ENCODE assay signal across 29 cellular contexts in the genomic region with DNA sequence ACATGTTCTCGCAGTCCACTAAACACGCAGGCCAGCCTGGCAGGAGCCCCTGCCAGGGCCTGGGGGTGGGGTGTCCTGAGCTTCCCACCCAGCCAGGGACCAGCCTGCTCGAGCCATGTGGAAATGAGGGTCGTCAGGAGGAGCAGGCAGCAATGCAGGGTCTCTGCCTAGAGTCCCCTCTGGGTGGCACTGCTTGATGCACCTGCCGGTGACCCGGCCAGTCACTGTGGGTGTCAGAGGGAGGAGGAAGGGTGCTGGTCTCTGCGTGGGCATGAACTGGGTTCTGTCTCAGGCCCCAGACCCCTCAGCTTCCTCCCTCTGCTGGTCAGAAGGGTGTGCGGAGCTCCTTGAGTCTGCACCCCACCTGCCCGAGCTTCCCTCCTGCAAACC.
A peak's percentile ranks its signal among the peaks of the same experiment; 100 is the strongest.
DNase-seq lines count a peak whose midpoint lies in the region; ATAC-seq, FAIRE-seq and TF ChIP-seq lines count a peak whose summit lies in the region.
"Had no signal": no experiment of that assay in that cellular context is flagged by ENCODE, and none has a peak within 500 bp of the region (broad histone marks: within the 10 kb centered on the region; RNA-seq: fewer than 3 reads in every experiment).

No MANE protein-coding gene starts in this region.

- no peaks in the 10 kb centered on the region for H3K4me1 Mint-ChIP-seq in activated naive CD8-positive, alpha-beta T cell treated with anti-CD3 and anti-CD28 coated beads, Interleukin-2, amount 50 U/mL, for 24 hours
- no peaks in the 10 kb centered on the region for H3K4me1 Mint-ChIP-seq in activated naive CD8-positive, alpha-beta T cell treated with anti-CD3 and anti-CD28 coated beads for 36 hours
- peaks cover 4% of the 10 kb centered on the region; the same call in 1 of the 2 replicates for H3K4me1 Mint-ChIP-seq in WTC11
- H3K4me1 Mint-ChIP-seq in stimulated activated memory B cell treated with anti-CD40 and anti-IgM and Interleukin-4, amounts not matched to agents 10 μg/mL and 1 μg/mL and 100 μg/mL, for 72 hours, result no peaks in the 10 kb centered on the region
- H3K4me1 Mint-ChIP-seq: activated naive CD8-positive, alpha-beta T cell treated with anti-CD3 and anti-CD28 coated beads, Interleukin-2, amount 10 ng/mL, durations not matched to agents 7 days and 5 days had no signal

- TF ChIP-seq CTCF in WTC11 (IDR thresholded peaks at IDR 0.05) (no peak), kidney (IDR thresholded peaks at IDR 0.05; ENCODE audit: borderline replicate concordance, extremely low read depth, insufficient read depth) (no peak), omental fat pad (IDR thresholded peaks at IDR 0.05) (no peak)

- H3K27ac Mint-ChIP-seq in activated naive CD8-positive, alpha-beta T cell treated with anti-CD3 and anti-CD28 coated beads, Interleukin-2, amount 50 U/mL, for 24 hours, result no peak overlapping the region
- H3K27ac Mint-ChIP-seq in activated naive CD8-positive, alpha-beta T cell treated with anti-CD3 and anti-CD28 coated beads for 36 hours, result no peak overlapping the region
- no peak overlapping the region for H3K27ac Mint-ChIP-seq in WTC11
- H3K27ac Mint-ChIP-seq in stimulated activated memory B cell treated with anti-CD40 and anti-IgM and Interleukin-4, amounts not matched to agents 10 μg/mL and 1 μg/mL and 100 μg/mL, for 72 hours, result no peak overlapping the region
- H3K27ac Mint-ChIP-seq: activated naive CD8-positive, alpha-beta T cell treated with anti-CD3 and anti-CD28 coated beads, Interleukin-2, amount 10 ng/mL, durations not matched to agents 7 days and 5 days; CD4-positive, alpha-beta T cell; naive thymus-derived CD8-positive, alpha-beta T cell had no signal

- no peaks in the 10 kb centered on the region for H3K9me3 Mint-ChIP-seq in activated naive CD8-positive, alpha-beta T cell treated with anti-CD3 and anti-CD28 coated beads, Interleukin-2, amount 50 U/mL, for 24 hours
- no peaks in the 10 kb centered on the region for H3K9me3 Mint-ChIP-seq in activated naive CD8-positive, alpha-beta T cell treated with anti-CD3 and anti-CD28 coated beads for 36 hours
- H3K9me3 Mint-ChIP-seq in WTC11, result no peaks in the 10 kb centered on the region
- peaks cover 10% of the 10 kb centered on the region for H3K9me3 Mint-ChIP-seq in stimulated activated memory B cell treated with anti-CD40 and anti-IgM and Interleukin-4, amounts not matched to agents 10 μg/mL and 1 μg/mL and 100 μg/mL, for 72 hours
- H3K9me3 Mint-ChIP-seq: activated naive CD8-positive, alpha-beta T cell treated with anti-CD3 and anti-CD28 coated beads, Interleukin-2, amount 10 ng/mL, durations not matched to agents 7 days and 5 days; CD4-positive, alpha-beta T cell; naive thymus-derived CD8-positive, alpha-beta T cell; T-helper 1 cell treated with Interleukin-12 subunit alpha and Interleukin-12 subunit beta and Interleukin-4 antibody, amounts not matched to agents 30 μg/mL and 1 μg/mL, for 36 hours had no signal

- H3K4me3 Mint-ChIP-seq in activated naive CD8-positive, alpha-beta T cell treated with anti-CD3 and anti-CD28 coated beads, Interleukin-2, amount 50 U/mL, for 24 hours, result no peak overlapping the region
- no peak overlapping the region for H3K4me3 Mint-ChIP-seq in activated naive CD8-positive, alpha-beta T cell treated with anti-CD3 and anti-CD28 coated beads for 36 hours
- no peak overlapping the region for H3K4me3 Mint-ChIP-seq in WTC11
- H3K4me3 Mint-ChIP-seq in stimulated activated memory B cell treated with anti-CD40 and anti-IgM and Interleukin-4, amounts not matched to agents 10 μg/mL and 1 μg/mL and 100 μg/mL, for 72 hours, result no peak overlapping the region
- H3K4me3 Mint-ChIP-seq: activated naive CD8-positive, alpha-beta T cell treated with anti-CD3 and anti-CD28 coated beads, Interleukin-2, amount 10 ng/mL, durations not matched to agents 7 days and 5 days; CD4-positive, alpha-beta T cell; naive thymus-derived CD8-positive, alpha-beta T cell; T-helper 1 cell treated with Interleukin-12 subunit alpha and Interleukin-12 subunit beta and Interleukin-4 antibody, amounts not matched to agents 30 μg/mL and 1 μg/mL, for 36 hours had no signal

- intact Hi-C loops in kidney (cut with DNase I), result no loop called here

- H3K27me3 Mint-ChIP-seq in activated naive CD8-positive, alpha-beta T cell treated with anti-CD3 and anti-CD28 coated beads, Interleukin-2, amount 50 U/mL, for 24 hours, result peaks cover 8% of the 10 kb centered on the region
- peaks cover 10% of the 10 kb centered on the region for H3K27me3 Mint-ChIP-seq in activated naive CD8-positive, alpha-beta T cell treated with anti-CD3 and anti-CD28 coated beads for 36 hours
- peaks cover 25% of the 10 kb centered on the region for H3K27me3 Mint-ChIP-seq in WTC11 (ENCODE audit: low read depth)
- H3K27me3 Mint-ChIP-seq in stimulated activated memory B cell treated with anti-CD40 and anti-IgM and Interleukin-4, amounts not matched to agents 10 μg/mL and 1 μg/mL and 100 μg/mL, for 72 hours, result peaks cover 44% of the 10 kb centered on the region

- FAIRE-seq in kidney (lab: Jason Lieb, UNC), result no peak
- FAIRE-seq: GM12891, islet of Langerhans had no signal

- H3K36me3 ChIP-seq in kidney (ENCODE audit: control insufficient read depth in 1 of 2, insufficient read depth in 2 of 2, low read length in 2 of 2), result no peaks in the 10 kb centered on the region
- H3K36me3 ChIP-seq: uterus had no signal

- H3K9me3 ChIP-seq in kidney (ENCODE audit: control insufficient read depth in 1 of 2, low read length in 2 of 2), result no peaks in the 10 kb centered on the region
- H3K9me3 ChIP-seq: uterus had no signal

- H3K4me1 ChIP-seq in kidney (ENCODE audit: control insufficient read depth in 1 of 2, insufficient read depth in 1 of 2, low read depth in 1 of 2, low read length in 2 of 2), result peaks cover 0 to 3% of the 10 kb centered on the region in 2 donors
- H3K4me1 ChIP-seq: uterus had no signal

- H3K4me3 ChIP-seq in kidney (ENCODE audit: low read length in 2 of 2), result no peak overlapping the region
- H3K4me3 ChIP-seq: GM23248, SK-N-MC, uterus had no signal

- H3K36me3 Mint-ChIP-seq in activated naive CD8-positive, alpha-beta T cell treated with anti-CD3 and anti-CD28 coated beads, Interleukin-2, amount 50 U/mL, for 24 hours (ENCODE audit: low read depth), result no peaks in the 10 kb centered on the region
- no peaks in the 10 kb centered on the region for H3K36me3 Mint-ChIP-seq in activated naive CD8-positive, alpha-beta T cell treated with anti-CD3 and anti-CD28 coated beads for 36 hours
- H3K36me3 Mint-ChIP-seq in WTC11, result no peaks in the 10 kb centered on the region
- no peaks in the 10 kb centered on the region for H3K36me3 Mint-ChIP-seq in stimulated activated memory B cell treated with anti-CD40 and anti-IgM and Interleukin-4, amounts not matched to agents 10 μg/mL and 1 μg/mL and 100 μg/mL, for 72 hours
- H3K36me3 Mint-ChIP-seq: activated naive CD8-positive, alpha-beta T cell treated with anti-CD3 and anti-CD28 coated beads, Interleukin-2, amount 10 ng/mL, durations not matched to agents 7 days and 5 days; naive thymus-derived CD8-positive, alpha-beta T cell had no signal

- no peak for DNase-seq in activated naive CD8-positive, alpha-beta T cell treated with anti-CD3 and anti-CD28 coated beads, Interleukin-2, amount 50 U/mL, for 24 hours
- no peak for DNase-seq in activated naive CD8-positive, alpha-beta T cell treated with anti-CD3 and anti-CD28 coated beads for 36 hours
- DNase-seq in WTC11 (ENCODE audit: low spot score), result no peak
- peak; percentile 60 for DNase-seq in kidney
- no peak for DNase-seq in omental fat pad (ENCODE audit: low spot score)
- no peak for DNase-seq in retina
- DNase-seq in NCI-H69 (lab: John Stamatoyannopoulos, UW), result no peak
- DNase-seq: 8988T; activated CD4-positive, alpha-beta T cell treated with anti-CD3 and anti-CD28 coated beads for 48 hours; activated CD8-positive, alpha-beta memory T cell treated with anti-CD3 and anti-CD28 coated beads for 24 hours; activated effector memory CD4-positive, alpha-beta T cell treated with Interleukin-2 at 50 U/mL for 16 hours; CD4-positive, alpha-beta T cell; EL; GM23248; naive thymus-derived CD8-positive, alpha-beta T cell; NCI-H1092 treated with DMSO at 0.1 percent for 48 hours; NCI-H187; NCI-H526 treated with DMSO at 0.1 percent for 48 hours; RPMI8226; stimulated activated naive CD4-positive, alpha-beta T cell treated with Interleukin-2 at 50 U/mL for 16 hours; uterus had no signal

- ATAC-seq in activated naive CD8-positive, alpha-beta T cell treated with anti-CD3 and anti-CD28 coated beads, Interleukin-2, amount 50 U/mL, for 24 hours, result peak; percentile 36
- ATAC-seq in WTC11, result peak; percentile 57
- peak; percentile 15 for ATAC-seq in stimulated activated memory B cell treated with anti-CD40 and anti-IgM and Interleukin-4, amounts not matched to agents 10 μg/mL and 1 μg/mL and 100 μg/mL, for 72 hours
- no peak for ATAC-seq in omental fat pad (ENCODE audit: low FRiP score)
- ATAC-seq: naive thymus-derived CD8-positive, alpha-beta T cell; sciatic nerve had no signal

- CTCF ChIA-PET in WTC11 (lab: Charles Lee), result interaction anchor here (0.6 to 5.4 kb wide), 22 partner anchors 9 to 564 kb away, joined by 3 to 49 read pairs (median 4); no protein-coding TSS in a partner anchor

- H3K27ac ChIP-seq in kidney (ENCODE audit: low read depth in 2 of 2, low read length in 2 of 2), result no peak overlapping the region
- H3K27ac ChIP-seq: epithelial cell of prostate, GM23248, SK-N-MC, uterus had no signal

- no peak overlapping the region for H3K9ac ChIP-seq in kidney (ENCODE audit: low read length in 2 of 2)
- H3K9ac ChIP-seq: GM23248 had no signal

- POLR2A ChIA-PET in WTC11 (lab: Charles Lee), result no interaction called here

TF ChIP-seq in WTC11, 78 proteins besides CTCF, POLR2A, EP300 and RAD21 (continues in another document):
- TF ChIP-seq NR1H2 (CRISPR knock-in tag; IDR thresholded peaks at IDR 0.05), result no peak
- no peak for TF ChIP-seq EMX1 (CRISPR knock-in tag; IDR thresholded peaks at IDR 0.05)
- TF ChIP-seq, protein P1, sequence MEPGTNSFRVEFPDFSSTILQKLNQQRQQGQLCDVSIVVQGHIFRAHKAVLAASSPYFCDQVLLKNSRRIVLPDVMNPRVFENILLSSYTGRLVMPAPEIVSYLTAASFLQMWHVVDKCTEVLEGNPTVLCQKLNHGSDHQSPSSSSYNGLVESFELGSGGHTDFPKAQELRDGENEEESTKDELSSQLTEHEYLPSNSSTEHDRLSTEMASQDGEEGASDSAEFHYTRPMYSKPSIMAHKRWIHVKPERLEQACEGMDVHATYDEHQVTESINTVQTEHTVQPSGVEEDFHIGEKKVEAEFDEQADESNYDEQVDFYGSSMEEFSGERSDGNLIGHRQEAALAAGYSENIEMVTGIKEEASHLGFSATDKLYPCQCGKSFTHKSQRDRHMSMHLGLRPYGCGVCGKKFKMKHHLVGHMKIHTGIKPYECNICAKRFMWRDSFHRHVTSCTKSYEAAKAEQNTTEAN (CRISPR knock-in tag; IDR thresholded peaks at IDR 0.05), result no peak
- no peak for TF ChIP-seq ZNF423 (CRISPR knock-in tag; IDR thresholded peaks at IDR 0.05)
- TF ChIP-seq TP53 (CRISPR knock-in tag; IDR thresholded peaks at IDR 0.05), result no peak
